9 cellular contexts compared by ENCODE assay signal in the genomic region with DNA sequence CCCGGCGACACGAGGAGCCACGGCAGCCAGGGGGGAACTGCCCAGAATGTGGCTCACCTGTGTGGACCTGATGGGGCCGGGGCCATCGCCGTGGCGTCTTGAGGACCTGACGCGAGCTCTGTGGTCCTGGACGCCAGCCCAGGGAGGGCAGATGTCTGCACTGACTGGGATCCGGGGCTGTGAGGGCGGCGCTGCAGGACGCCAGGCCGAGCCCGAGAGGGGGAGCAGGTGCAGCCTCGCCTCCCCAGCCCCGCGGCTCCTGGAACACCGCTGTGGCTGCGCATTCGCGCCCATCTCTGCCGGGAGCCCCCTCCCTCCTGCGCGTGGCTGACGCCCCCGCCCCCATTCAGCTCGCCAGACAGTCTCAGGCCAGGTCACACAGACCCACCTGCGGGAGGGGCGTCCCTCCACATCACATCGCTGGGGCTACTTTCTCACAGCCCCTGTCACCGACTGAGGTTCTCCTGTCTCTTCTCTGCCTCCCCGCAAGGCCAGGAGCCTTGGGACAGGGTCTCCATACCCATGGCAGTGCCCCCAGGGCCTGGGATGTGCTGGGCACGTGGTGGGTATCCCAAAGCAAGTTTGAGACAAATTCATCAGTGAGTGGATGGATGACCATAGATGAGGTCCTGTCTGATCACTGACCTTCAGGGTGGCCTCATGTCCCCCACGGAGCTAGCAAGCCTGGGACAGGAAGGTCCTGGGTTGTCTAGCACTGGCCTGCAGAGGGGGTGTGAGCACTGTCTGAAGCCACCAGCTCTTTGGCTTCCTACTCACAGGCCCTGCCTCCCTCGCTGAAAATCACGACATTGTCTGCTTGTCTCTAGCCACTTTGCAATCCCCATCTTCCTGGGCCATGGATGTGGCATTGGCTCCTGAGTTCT. TPM values are rescaled to one million over a fixed set of nuclear protein-coding genes. Genes with fewer than 3 reads are reported as not detected.
A peak's percentile ranks its signal among the peaks of the same experiment; 100 is the strongest.
DNase-seq lines count a peak whose midpoint lies in the region; ATAC-seq and TF ChIP-seq lines count a peak whose summit lies in the region.
"Had no signal": no experiment of that assay in that cellular context is flagged by ENCODE, and none has a peak within 500 bp of the region (broad histone marks: within the 10 kb centered on the region; RNA-seq: fewer than 3 reads in every experiment).

No MANE protein-coding gene starts in this region.

- H3K4me3 Mint-ChIP-seq in activated CD4-positive, alpha-beta T cell treated with anti-CD3 and anti-CD28 coated beads for 36 hours: no peak overlapping the region

- no peak overlapping the region for H3K27ac ChIP-seq in coronary artery

- H3K36me3 Mint-ChIP-seq in activated CD4-positive, alpha-beta T cell treated with anti-CD3 and anti-CD28 coated beads for 36 hours (ENCODE audit: low read depth): no peaks in the 10 kb centered on the region

- peak; percentile 19 for DNase-seq in DMS 273 treated with DMSO at 0.1 percent for 48 hours (lab: John Stamatoyannopoulos, UW)
- DNase-seq in NB4 (ENCODE audit: low read depth): peak; percentile 14
- peak; percentile 64 for DNase-seq in coronary artery (ENCODE audit: low spot score)
- DNase-seq in myocyte (ENCODE audit: low read depth): peak; percentile 55
- no peak for DNase-seq in activated CD4-positive, alpha-beta T cell treated with anti-CD3 and anti-CD28 coated beads for 36 hours
- no peak for DNase-seq in NCI-H187 (lab: John Stamatoyannopoulos, UW)
- DNase-seq in NOMO-1 treated with DMSO at 0.1 percent for 48 hours (lab: John Stamatoyannopoulos, UW; ENCODE audit: unreplicated experiment): no peak
- DNase-seq: NCI-H1930 had no signal

- no peak for ATAC-seq in GM18517 (IDR thresholded peaks at IDR 0.05; ENCODE audit: unreplicated experiment)
- no peak for ATAC-seq in activated CD4-positive, alpha-beta T cell treated with anti-CD3 and anti-CD28 coated beads for 36 hours

- H3K27me3 Mint-ChIP-seq in activated CD4-positive, alpha-beta T cell treated with anti-CD3 and anti-CD28 coated beads for 36 hours: peaks cover 13% of the 10 kb centered on the region

- H3K4me3 ChIP-seq in NB4 (ENCODE audit: low read depth, low read length) (no peak overlapping the region), coronary artery (no peak overlapping the region)

- H3K27ac Mint-ChIP-seq in activated CD4-positive, alpha-beta T cell treated with anti-CD3 and anti-CD28 coated beads for 36 hours: no peak overlapping the region

- TF ChIP-seq CTCF in NB4 (IDR thresholded peaks at IDR 0.05; ENCODE audit: low read depth, low read length): no peak
- TF ChIP-seq CTCF in coronary artery (IDR thresholded peaks at IDR 0.05): no peak

- CTCF ChIA-PET in activated CD4-positive, alpha-beta T cell treated with anti-CD3 and anti-CD28 coated beads for 36 hours (lab: Charles Lee): no interaction called here

- TF ChIP-seq POLR2A in NB4 (IDR thresholded peaks at IDR 0.05; ENCODE audit: extremely low read depth, insufficient read length): no peak

- intact Hi-C loops in activated CD4-positive, alpha-beta T cell treated with anti-CD3 and anti-CD28 coated beads for 36 hours (cut with DNase I, micrococcal nuclease): no loop called here

- POLR2A ChIA-PET in activated CD4-positive, alpha-beta T cell treated with anti-CD3 and anti-CD28 coated beads for 36 hours (lab: Charles Lee): no interaction called here

- peaks cover 9% of the 10 kb centered on the region for H3K9me3 Mint-ChIP-seq in activated CD4-positive, alpha-beta T cell treated with anti-CD3 and anti-CD28 coated beads for 36 hours (ENCODE audit: low read depth)

- no peaks in the 10 kb centered on the region for H3K4me1 Mint-ChIP-seq in activated CD4-positive, alpha-beta T cell treated with anti-CD3 and anti-CD28 coated beads for 36 hours

RNA-seq across cellular contexts. Expression of a gene that starts 47.3 kb away (rescaled TPM):
- 0.68 TPM in 1 of 2 replicates, not detected in the other for total RNA-seq in myocyte
- polyA plus RNA-seq in myocyte (2012): not detected
- total RNA-seq in activated CD4-positive, alpha-beta T cell treated with anti-CD3 and anti-CD28 coated beads for 36 hours: not detected

Comparison
In these comparisons a context has a peak if more than half of its experiments do, and no peak if none do; other contexts are left out.
1. DNase-seq: peak in DMS 273 treated with DMSO at 0.1 percent for 48 hours (single experiment), NB4 (single experiment), coronary artery (single experiment) and myocyte (single experiment); none in activated CD4-positive, alpha-beta T cell treated with anti-CD3 and anti-CD28 coated beads for 36 hours (single experiment), NCI-H187 (0 of 2) and NOMO-1 treated with DMSO at 0.1 percent for 48 hours (single experiment).